Comparison of ENCODE assay signal across 28 cellular contexts in genomic region chr1:59492500-59492899, GRCh38.
"Had no signal": no experiment of that assay in that cellular context is flagged by ENCODE, and none has a peak within 500 bp of the region (broad histone marks: within the 10 kb centered on the region; RNA-seq: fewer than 3 reads in every experiment).

No MANE protein-coding gene starts in this region.

- H3K9me3 Mint-ChIP-seq: effector memory CD8-positive, alpha-beta T cell had no signal

- H3K9me3 ChIP-seq: colonic mucosa, esophagus squamous epithelium, gastrocnemius medialis, lower lobe of right lung, mucosa of descending colon had no signal

- H3K27ac Mint-ChIP-seq: dendritic cell treated with granulocyte-macrophage colony-stimulating factor and Interleukin-4, amounts not matched to agents 40 ng/mL and 50 ng/mL, for 4 days; effector memory CD8-positive, alpha-beta T cell; endodermal cell; immature natural killer cell; mesothelial cell of epicardium; naive B cell had no signal

- H3K36me3 ChIP-seq: colonic mucosa, gastrocnemius medialis, heart right ventricle, left lung, lower lobe of right lung had no signal

- H3K27me3 ChIP-seq: colonic mucosa, esophagus squamous epithelium, gastrocnemius medialis, heart right ventricle, left lung had no signal

- H3K4me1 ChIP-seq: colonic mucosa, lower lobe of right lung had no signal

- H3K4me3 Mint-ChIP-seq: dendritic cell treated with granulocyte-macrophage colony-stimulating factor and Interleukin-4, amounts not matched to agents 40 ng/mL and 50 ng/mL, for 4 days; effector memory CD8-positive, alpha-beta T cell; endodermal cell; immature natural killer cell; mesothelial cell of epicardium; naive B cell had no signal

- H3K27ac ChIP-seq: colonic mucosa, epithelial cell of prostate, esophagus squamous epithelium, gastrocnemius medialis, heart right ventricle, left lung, lower lobe of right lung had no signal

- ATAC-seq: effector memory CD8-positive, alpha-beta T cell; esophagus mucosa; gastrocnemius medialis; heart right ventricle; left lung; left ventricle myocardium superior; lower lobe of right lung; mucosa of descending colon had no signal

- H3K27me3 Mint-ChIP-seq: dendritic cell treated with granulocyte-macrophage colony-stimulating factor and Interleukin-4, amounts not matched to agents 40 ng/mL and 50 ng/mL, for 4 days; effector memory CD8-positive, alpha-beta T cell; naive B cell had no signal

- DNase-seq: colonic mucosa; cortex of kidney; effector CD8-positive, alpha-beta T cell; effector memory CD8-positive, alpha-beta T cell; endodermal cell; erythroblast; esophagus squamous epithelium; foreskin fibroblast; foreskin melanocyte; gastrocnemius medialis; glutamatergic neuron; head of caudate nucleus; heart right ventricle; hippocampal formation; immature natural killer cell; islet precursor cell; kidney; kidney glomerular epithelial cell; left lung; left ventricle myocardium superior; lower lobe of right lung; mesenchymal stem cell; mucosa of descending colon; naive B cell had no signal

- H3K4me3 ChIP-seq: colonic mucosa, esophagus squamous epithelium, gastrocnemius medialis, heart right ventricle, left lung, lower lobe of right lung, mucosa of descending colon had no signal
